ENCODE assay signal across 12 cellular contexts in genomic region chr5:159175547-159175946, GRCh38. TPM values are rescaled to one million over a fixed set of nuclear protein-coding genes. Genes with fewer than 3 reads are reported as not detected.
DNase-seq lines count a peak whose midpoint lies in the region; ATAC-seq and TF ChIP-seq lines count a peak whose summit lies in the region.
"Had no signal": no experiment of that assay in that cellular context is flagged by ENCODE, and none has a peak within 500 bp of the region (broad histone marks: within the 10 kb centered on the region; RNA-seq: fewer than 3 reads in every experiment).

No MANE protein-coding gene starts in this region.

- DNase-seq in Calu3: no peak
- DNase-seq in SK-MEL-5 (ENCODE audit: low read depth, low spot score): peak; percentile 62
- DNase-seq in effector memory CD4-positive, alpha-beta T cell: no peak
- DNase-seq in naive thymus-derived CD4-positive, alpha-beta T cell: peak in 6 of 9 donors; percentile 11 to 42 (median 30)
- no peak for DNase-seq in HuH-7 (ENCODE audit: low spot score)
- no peak for DNase-seq in NCI-H510A treated with DMSO at 0.1 percent for 48 hours (lab: John Stamatoyannopoulos, UW)
- DNase-seq in stimulated activated CD4-positive, alpha-beta T cell treated with anti-CD3 and anti-CD28 coated beads, Interleukin-4, amount 100 ng/mL, for 24 hours: no peak
- DNase-seq in omental fat pad (ENCODE audit: low spot score): no peak
- DNase-seq: body of pancreas, glutamatergic neuron, naive B cell, NCI-H1092 treated with DMSO at 0.1 percent for 48 hours had no signal

- POLR2A ChIA-PET in naive thymus-derived CD4-positive, alpha-beta T cell (lab: Charles Lee): interaction anchor here (1.2 to 2.3 kb wide), 2 partner anchors 17 to 32 kb away, joined by 3 to 7 read pairs; no protein-coding TSS in a partner anchor

- peaks cover 81% of the 10 kb centered on the region for H3K36me3 Mint-ChIP-seq in Calu3 (ENCODE audit: insufficient read depth, unreplicated experiment)
- H3K36me3 Mint-ChIP-seq in naive thymus-derived CD4-positive, alpha-beta T cell: peaks cover 6 to 25% (median 24%) of the 10 kb centered on the region in 5 donors

- intact Hi-C loops in Calu3 (cut with micrococcal nuclease; ENCODE audit: unreplicated experiment): loop anchor here (5.0 kb wide), 1 partner anchor 87 kb away; the partner anchor contains the start of gene UBLCP1
- intact Hi-C loops in naive thymus-derived CD4-positive, alpha-beta T cell (cut with micrococcal nuclease): loop anchor here (1.0 to 2.0 kb wide), 3 partner anchors 19 to 87 kb away; partner anchors contain the start of gene UBLCP1 (in 1 of the 2)

- TF ChIP-seq CTCF in Calu3 (IDR thresholded peaks at IDR 0.05; ENCODE audit: unreplicated experiment): no peak
- no peak for TF ChIP-seq CTCF in omental fat pad (IDR thresholded peaks at IDR 0.05)

- H3K27me3 Mint-ChIP-seq in Calu3 (ENCODE audit: unreplicated experiment): no peaks in the 10 kb centered on the region
- H3K27me3 Mint-ChIP-seq in naive thymus-derived CD4-positive, alpha-beta T cell: no peaks in the 10 kb centered on the region
- H3K27me3 Mint-ChIP-seq: naive B cell had no signal

- no peak overlapping the region for H3K4me3 ChIP-seq in effector memory CD4-positive, alpha-beta T cell (ENCODE audit: insufficient read depth, low read depth, low read length, poor library complexity, severe bottlenecking)
- no peak overlapping the region for H3K4me3 ChIP-seq in naive thymus-derived CD4-positive, alpha-beta T cell (ENCODE audit: low read length)
- H3K4me3 ChIP-seq: body of pancreas had no signal

- peak overlapping the region; percentile 40 for H3K4me3 Mint-ChIP-seq in Calu3 (ENCODE audit: low read depth, unreplicated experiment)
- H3K4me3 Mint-ChIP-seq in naive thymus-derived CD4-positive, alpha-beta T cell: peak overlapping the region in 9 of 10 donors; percentile 37 to 84 (median 59)
- H3K4me3 Mint-ChIP-seq: naive B cell had no signal

- H3K27ac Mint-ChIP-seq in Calu3 (ENCODE audit: unreplicated experiment): peak overlapping the region; percentile 96
- H3K27ac Mint-ChIP-seq in naive thymus-derived CD4-positive, alpha-beta T cell: peak overlapping the region; percentile 61 to 93 (median 81)

- H3K4me1 ChIP-seq in effector memory CD4-positive, alpha-beta T cell (ENCODE audit: control insufficient read depth, insufficient read depth, low read length, poor library complexity, severe bottlenecking): peaks cover 9% of the 10 kb centered on the region
- peaks cover 0 to 15% of the 10 kb centered on the region in 2 donors for H3K4me1 ChIP-seq in naive thymus-derived CD4-positive, alpha-beta T cell (ENCODE audit: control insufficient read depth in 2 of 2, insufficient read depth in 2 of 2, low read length in 2 of 2)

- H3K27me3 ChIP-seq in effector memory CD4-positive, alpha-beta T cell (replicated peaks; ENCODE audit: control insufficient read depth, insufficient read depth, low read length, poor library complexity, severe bottlenecking): no peaks in the 10 kb centered on the region
- no peaks in the 10 kb centered on the region for H3K27me3 ChIP-seq in naive thymus-derived CD4-positive, alpha-beta T cell (ENCODE audit: control insufficient read depth in 2 of 2, insufficient read depth in 2 of 2, low read length in 2 of 2)
- H3K27me3 ChIP-seq: body of pancreas had no signal

- H3K9me3 Mint-ChIP-seq in Calu3 (ENCODE audit: low read depth, unreplicated experiment): no peaks in the 10 kb centered on the region
- H3K9me3 Mint-ChIP-seq in naive thymus-derived CD4-positive, alpha-beta T cell: no peaks in the 10 kb centered on the region
- H3K9me3 Mint-ChIP-seq: naive B cell had no signal

- peak overlapping the region; percentile 6 for H3K27ac ChIP-seq in effector memory CD4-positive, alpha-beta T cell (ENCODE audit: insufficient read depth, low read length, poor library complexity, severe bottlenecking)
- H3K27ac ChIP-seq in naive thymus-derived CD4-positive, alpha-beta T cell (ENCODE audit: low read depth, low read length): peak overlapping the region; percentile 53
- H3K27ac ChIP-seq: body of pancreas had no signal

- H3K9me3 ChIP-seq in effector memory CD4-positive, alpha-beta T cell (ENCODE audit: control insufficient read depth, low read length): no peaks in the 10 kb centered on the region
- H3K9me3 ChIP-seq in naive thymus-derived CD4-positive, alpha-beta T cell (ENCODE audit: control insufficient read depth in 2 of 3, low read length in 3 of 3): no peaks in the 10 kb centered on the region
- H3K9me3 ChIP-seq: body of pancreas had no signal

- no peaks in the 10 kb centered on the region for H3K36me3 ChIP-seq in effector memory CD4-positive, alpha-beta T cell (ENCODE audit: control insufficient read depth, insufficient read depth, low read length)
- peaks cover 0 to 10% (median 0%) of the 10 kb centered on the region in 3 experiments for H3K36me3 ChIP-seq in naive thymus-derived CD4-positive, alpha-beta T cell (ENCODE audit: control insufficient read depth in 2 of 3, insufficient read depth in 3 of 3, low read length in 3 of 3)

- peak; percentile 79 for ATAC-seq in naive thymus-derived CD4-positive, alpha-beta T cell
- ATAC-seq in omental fat pad (ENCODE audit: low FRiP score): no peak
- ATAC-seq: body of pancreas had no signal

- CTCF ChIA-PET in Calu3 (lab: Charles Lee): interaction anchor here (1.4 to 1.7 kb wide), 2 partner anchors 11 to 32 kb away, joined by 3 to 5 read pairs; no protein-coding TSS in a partner anchor
- CTCF ChIA-PET in naive thymus-derived CD4-positive, alpha-beta T cell (lab: Charles Lee): no interaction called here

- no TSS peak for BruUV-seq in Calu3 (replicated peaks; lab: Mats Ljungman, UMichigan)

- peaks cover 46% of the 10 kb centered on the region for H3K4me1 Mint-ChIP-seq in Calu3 (ENCODE audit: low read depth, unreplicated experiment)
- H3K4me1 Mint-ChIP-seq in naive thymus-derived CD4-positive, alpha-beta T cell: peaks cover 14 to 78% (median 66%) of the 10 kb centered on the region in 7 donors

- in situ Hi-C loops in SK-MEL-5 (cut with HindIII; ENCODE audit: low pct_unique_long_range_greater_than_20kb, low sequenced_read_pairs): no loop called here

RNA-seq across cellular contexts. Expression of gene RNF145, which starts 33.8 kb away (rescaled TPM):
- 169 and 193 TPM in 2 replicates for total RNA-seq in Calu3 (2022)
- 47.5 and 49.4 TPM in 2 replicates for total RNA-seq in SK-MEL-5 (2014; rRNA removed; shearing (Covaris generic))
- 87.8 and 106 TPM in 2 replicates for polyA plus RNA-seq in SK-MEL-5 (2015; cell fraction: cytosol; rRNA removed)
- 87.2 and 91.7 TPM in 2 replicates for polyA plus RNA-seq in SK-MEL-5 (2015; cell fraction: nucleus; rRNA removed)
- total RNA-seq in naive thymus-derived CD4-positive, alpha-beta T cell: 100 to 1,000 TPM in 1 of 5 experiments, 10 to 100 TPM in 4; 51.8 to 142 (median 70.6) TPM
- 10 to 100 TPM; 10.8 to 12.6 TPM for polyA plus RNA-seq in naive thymus-derived CD4-positive, alpha-beta T cell
- 10 to 100 TPM; 39.7 to 56.4 (median 53.1) TPM for total RNA-seq in omental fat pad

Comparison
In these comparisons a context has a peak if more than half of its experiments do, and no peak if none do; other contexts are left out.
1. DNase-seq: peak in SK-MEL-5 (single experiment) and naive thymus-derived CD4-positive, alpha-beta T cell (6 of 9); none in Calu3 (single experiment), effector memory CD4-positive, alpha-beta T cell (0 of 3), HuH-7 (single experiment), NCI-H510A treated with DMSO at 0.1 percent for 48 hours (single experiment), stimulated activated CD4-positive, alpha-beta T cell treated with anti-CD3 and anti-CD28 coated beads, Interleukin-4, amount 100 ng/mL, for 24 hours (single experiment) and omental fat pad (single experiment).